17 cellular contexts compared by ENCODE assay signal in the genomic region with DNA sequence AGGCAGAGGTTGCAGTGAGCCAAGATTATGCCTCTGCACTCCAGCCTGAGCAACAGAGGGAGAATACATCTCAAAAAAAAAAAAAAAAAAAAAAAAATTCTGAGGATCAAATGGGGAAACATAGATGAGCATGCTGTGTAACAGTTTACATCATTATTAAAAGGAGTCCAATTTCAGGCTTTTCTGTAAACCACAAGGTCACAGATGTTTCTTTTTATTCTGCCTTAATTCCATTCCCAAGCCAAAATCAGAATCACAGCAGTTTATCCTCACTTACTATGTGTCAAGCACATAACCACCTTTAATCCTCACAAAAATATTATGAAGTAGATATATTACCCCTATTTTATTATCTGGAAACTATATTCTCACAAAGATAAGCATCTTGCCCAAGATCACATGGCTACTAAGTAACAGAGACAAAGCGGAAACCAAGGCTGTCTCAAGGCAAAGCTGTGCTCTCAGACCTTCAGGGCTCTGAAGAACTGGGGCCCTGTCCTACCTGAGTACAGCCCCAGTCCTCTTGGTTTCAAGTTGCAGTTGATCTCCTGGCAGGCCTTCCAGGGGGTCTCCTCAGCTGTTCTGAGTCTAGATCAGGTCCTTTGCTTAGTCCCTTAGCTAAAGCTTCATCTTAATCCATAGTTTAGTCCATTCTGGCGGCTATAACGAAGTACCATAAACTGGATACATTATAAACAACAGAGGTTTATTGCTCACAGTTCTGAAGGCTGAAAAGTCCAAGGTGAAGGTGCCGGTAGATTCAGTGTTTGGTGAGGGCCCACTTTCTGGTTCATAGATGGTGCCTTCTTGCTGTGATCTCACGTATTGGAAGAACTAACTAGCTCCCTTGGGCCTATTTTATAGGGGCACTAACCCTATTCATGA.
DNase-seq lines count a peak whose midpoint lies in the region; ATAC-seq and TF ChIP-seq lines count a peak whose summit lies in the region.
"Had no signal": no experiment of that assay in that cellular context is flagged by ENCODE, and none has a peak within 500 bp of the region (broad histone marks: within the 10 kb centered on the region; RNA-seq: fewer than 3 reads in every experiment).

No MANE protein-coding gene starts in this region.

- ATAC-seq in RWPE2 (ENCODE audit: low read depth) = no peak
- peak; percentile 27 for ATAC-seq in sciatic nerve
- no peak for ATAC-seq in GM18907 (IDR thresholded peaks at IDR 0.05; ENCODE audit: unreplicated experiment)
- ATAC-seq: foreskin keratinocyte; stimulated activated effector memory CD8-positive, alpha-beta T cell treated with anti-CD3 and anti-CD28 coated beads, Interleukin-12 subunit alpha, Interleukin-12 subunit beta, amount 100 ng/mL, for 72 hours had no signal

- H3K4me1 ChIP-seq in RWPE2 (ENCODE audit: insufficient read depth, poor library complexity, severe bottlenecking) (peaks cover 28% of the 10 kb centered on the region), mesendoderm (ENCODE audit: control insufficient read depth, low read depth, low read length) (no peaks in the 10 kb centered on the region)

- H3K18ac ChIP-seq in mesendoderm (ENCODE audit: low read length) = no peak overlapping the region

- no peaks in the 10 kb centered on the region for H3K79me2 ChIP-seq in mesendoderm (ENCODE audit: control insufficient read depth, insufficient read depth, low read length)

- no peak overlapping the region for H4K5ac ChIP-seq in mesendoderm (ENCODE audit: low read length)

- no peaks in the 10 kb centered on the region for H3K36me3 ChIP-seq in RWPE2 (ENCODE audit: low read depth)
- H3K36me3 ChIP-seq in mesendoderm (ENCODE audit: control insufficient read depth, insufficient read depth, low read length) = no peaks in the 10 kb centered on the region

- TF ChIP-seq CTCF in RWPE2 (IDR thresholded peaks at IDR 0.05; ENCODE audit: poor library complexity, severe bottlenecking) (no peak), fibroblast of pulmonary artery (IDR thresholded peaks at IDR 0.05; ENCODE audit: low read length, missing control alignments) (no peak)

- H3K27ac ChIP-seq in RWPE2 (ENCODE audit: poor library complexity, severe bottlenecking) (peak overlapping the region; percentile 84), mesendoderm (ENCODE audit: low read depth, low read length) (no peak overlapping the region)

- no peaks in the 10 kb centered on the region for H3K79me1 ChIP-seq in mesendoderm (ENCODE audit: low read length)

- H3K27me3 ChIP-seq in RWPE2 (ENCODE audit: insufficient read depth, poor library complexity, severe bottlenecking) = no peaks in the 10 kb centered on the region
- no peaks in the 10 kb centered on the region for H3K27me3 ChIP-seq in mesendoderm (ENCODE audit: insufficient read depth, low read length, poor library complexity)
- H3K27me3 ChIP-seq: foreskin keratinocyte had no signal

- H3K9ac ChIP-seq in mesendoderm (ENCODE audit: low read length) = no peak overlapping the region

- no peak overlapping the region for H3K4ac ChIP-seq in mesendoderm (ENCODE audit: low read depth, low read length)

- no peak overlapping the region for H2BK15ac ChIP-seq in mesendoderm (replicated peaks; ENCODE audit: low read depth)

- H2AK5ac ChIP-seq in mesendoderm (ENCODE audit: low read length) = no peak overlapping the region

- H3K4me3 ChIP-seq in RWPE2 (ENCODE audit: severe bottlenecking) = no peak overlapping the region
- H3K4me3 ChIP-seq in fibroblast of pulmonary artery (replicated peaks; ENCODE audit: low read depth, low read length) = no peak overlapping the region
- H3K4me3 ChIP-seq in mesendoderm (ENCODE audit: low read length) = no peak overlapping the region

- no CpG with 5 or more reads among the region's 5 CpGs for WGBS in mesendoderm (ENCODE audit: extremely low coverage, insufficient coverage, low lambda C conversion rate)

- H3K9me3 ChIP-seq in RWPE2 (ENCODE audit: severe bottlenecking) = no peaks in the 10 kb centered on the region

- no peak overlapping the region for H2BK5ac ChIP-seq in mesendoderm (ENCODE audit: low read length)

- no peak overlapping the region for H3K4me2 ChIP-seq in mesendoderm (ENCODE audit: low read length)

- DNase-seq in GM04504 (ENCODE audit: low read depth) = peak; percentile 37
- DNase-seq in RWPE2 (ENCODE audit: low spot score) = no peak
- DNase-seq in fibroblast of pulmonary artery (ENCODE audit: low read depth) = peak; percentile 35
- DNase-seq in sciatic nerve (ENCODE audit: low spot score) = no peak
- no peak for DNase-seq in cortex of kidney (lab: John Stamatoyannopoulos, UW)
- no peak for DNase-seq in hepatic stellate cell (ENCODE audit: low spot score)
- no peak for DNase-seq in mesendoderm
- DNase-seq: activated T-cell treated with anti-CD3 and anti-CD28 coated beads for 4 hours; dermis blood vessel endothelial cell; foreskin keratinocyte; islet precursor cell; NCI-H1417 treated with DMSO at 0.1 percent for 48 hours; NCI-H446 treated with DMSO at 0.1 percent for 48 hours; OCI-M1; stimulated activated CD4-positive, alpha-beta T cell treated with anti-CD3 and anti-CD28 coated beads, Interleukin-4, amount 100 ng/mL, for 4 hours had no signal

- intact Hi-C loops in sciatic nerve (cut with DNase I) = no loop called here

- H2BK120ac ChIP-seq in mesendoderm (ENCODE audit: low read depth, low read length) = no peak overlapping the region

- no peak overlapping the region for H3K23ac ChIP-seq in mesendoderm (ENCODE audit: low read length)

- no peak overlapping the region for H3K56ac ChIP-seq in mesendoderm (ENCODE audit: low read length)

- H4K8ac ChIP-seq in mesendoderm (ENCODE audit: low read depth, low read length) = no peak overlapping the region

Comparison
In these comparisons a context has a peak if more than half of its experiments do, and no peak if none do; other contexts are left out.
1. DNase-seq: peak in GM04504 (single experiment) and fibroblast of pulmonary artery (single experiment); none in RWPE2 (single experiment), sciatic nerve (single experiment), cortex of kidney (single experiment), hepatic stellate cell (single experiment) and mesendoderm (single experiment).